Comparison of ENCODE assay signal across 12 cellular contexts in the genomic region with DNA sequence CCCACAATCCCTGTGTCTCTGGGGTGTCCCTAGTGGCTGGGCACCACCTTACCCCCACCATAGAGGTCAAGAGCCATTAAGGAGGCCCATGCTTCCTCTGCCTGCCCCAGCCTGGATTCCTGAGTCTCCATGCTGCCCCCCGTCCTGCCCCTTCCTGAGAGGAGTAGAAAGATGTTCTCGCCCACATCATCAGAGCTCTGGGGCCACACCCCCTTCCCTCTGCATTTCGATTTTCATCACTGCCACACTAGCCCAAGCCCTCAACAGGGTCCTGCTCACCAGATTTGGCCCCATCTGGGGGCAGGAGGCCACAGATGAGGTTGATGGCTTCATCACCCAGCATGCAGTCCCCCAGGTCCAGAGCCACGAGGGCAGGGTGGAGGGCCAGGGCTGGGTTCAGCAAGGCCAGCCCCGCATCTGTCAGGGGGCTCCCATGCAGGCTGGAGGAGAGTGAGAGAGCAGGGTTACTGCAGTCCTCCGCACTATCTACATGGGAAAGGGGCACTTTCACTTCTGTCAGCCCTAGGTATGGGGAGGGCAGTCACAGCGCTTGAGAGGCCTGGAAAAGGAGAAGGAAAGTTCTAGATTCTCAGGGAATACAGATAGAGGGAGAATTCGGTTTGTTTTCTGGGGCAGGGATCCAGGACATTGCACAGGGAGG. TPM values are rescaled to one million over a fixed set of nuclear protein-coding genes. Genes with fewer than 3 reads are reported as not detected.
DNase-seq lines count a peak whose midpoint lies in the region; ATAC-seq and TF ChIP-seq lines count a peak whose summit lies in the region.
"Had no signal": no experiment of that assay in that cellular context is flagged by ENCODE, and none has a peak within 500 bp of the region (broad histone marks: within the 10 kb centered on the region; RNA-seq: fewer than 3 reads in every experiment).

No MANE protein-coding gene starts in this region.

- H3K23ac ChIP-seq in mesendoderm (ENCODE audit: low read length): no peak overlapping the region

- no peak overlapping the region for H4K8ac ChIP-seq in mesendoderm (ENCODE audit: low read depth, low read length)

- H3K4me1 Mint-ChIP-seq in activated naive CD8-positive, alpha-beta T cell treated with anti-CD3 and anti-CD28 coated beads, Interleukin-2, amount 10 ng/mL, durations not matched to agents 7 days and 5 days: peaks cover 11% of the 10 kb centered on the region
- H3K4me1 Mint-ChIP-seq in naive thymus-derived CD8-positive, alpha-beta T cell: peaks cover 12 to 39% (median 28%) of the 10 kb centered on the region in 4 donors

- H2BK120ac ChIP-seq in mesendoderm (ENCODE audit: low read depth, low read length): no peak overlapping the region

- H2BK15ac ChIP-seq in mesendoderm (replicated peaks; ENCODE audit: low read depth): no peak overlapping the region

- peak; percentile 23 for TF ChIP-seq CTCF in GM12873 (IDR thresholded peaks at IDR 0.05; ENCODE audit: insufficient read depth, low read depth, low read length, missing control alignments)

- no peak overlapping the region for H3K4ac ChIP-seq in mesendoderm (ENCODE audit: low read depth, low read length)

- no peaks in the 10 kb centered on the region for H3K79me2 ChIP-seq in mesendoderm (ENCODE audit: control insufficient read depth, insufficient read depth, low read length)

- H3K27me3 ChIP-seq in BLaER1 (peaks cover 38% of the 10 kb centered on the region), mesendoderm (ENCODE audit: insufficient read depth, low read length, poor library complexity) (peaks cover 8% of the 10 kb centered on the region)
- H3K27me3 ChIP-seq: ovary, testis had no signal

- POLR2A ChIA-PET in activated naive CD8-positive, alpha-beta T cell treated with anti-CD3 and anti-CD28 coated beads, Interleukin-2, amount 10 ng/mL, durations not matched to agents 7 days and 5 days (lab: Charles Lee): interaction anchor here (1.9 to 3.4 kb wide), 2 partner anchors 8 to 31 kb away, joined by 12 to 19 read pairs; partner anchors contain the start of genes POLR1C, TJAP1 and YIPF3
- POLR2A ChIA-PET in naive thymus-derived CD8-positive, alpha-beta T cell (lab: Charles Lee): interaction anchor here (4.3 kb wide), 1 partner anchor 8 kb away, joined by 17 read pairs; the partner anchor contains the start of genes POLR1C and YIPF3

- H3K4me2 ChIP-seq in BLaER1: peak overlapping the region; percentile 93
- no peak overlapping the region for H3K4me2 ChIP-seq in mesendoderm (ENCODE audit: low read length)

- H3K18ac ChIP-seq in mesendoderm (ENCODE audit: low read length): no peak overlapping the region

- DNase-seq in activated naive CD8-positive, alpha-beta T cell treated with anti-CD3 and anti-CD28 coated beads, Interleukin-2, amount 10 ng/mL, durations not matched to agents 7 days and 5 days: no peak
- DNase-seq in naive thymus-derived CD8-positive, alpha-beta T cell: peak in 1 of 10 donors; percentile 58
- no peak for DNase-seq in NCI-H774 (lab: John Stamatoyannopoulos, UW)
- DNase-seq in midbrain (lab: John Stamatoyannopoulos, UW): no peak
- DNase-seq in ureter (ENCODE audit: low spot score): no peak
- no peak for DNase-seq in mesendoderm
- DNase-seq: activated CD4-positive, alpha-beta T cell treated with anti-CD3 and anti-CD28 coated beads, Interleukin-2, amount 50 U/mL, for 4 hours; stimulated activated CD4-positive, alpha-beta T cell treated with anti-CD3 and anti-CD28 coated beads, Interleukin-4, amount 100 ng/mL, for 1 hour; testis had no signal

- H3K56ac ChIP-seq in mesendoderm (ENCODE audit: low read length): no peak overlapping the region

- H3K27ac ChIP-seq in BLaER1 (no peak overlapping the region), mesendoderm (ENCODE audit: low read depth, low read length) (no peak overlapping the region)

- peaks cover 63% of the 10 kb centered on the region for H3K4me1 ChIP-seq in BLaER1
- H3K4me1 ChIP-seq in mesendoderm (ENCODE audit: control insufficient read depth, low read depth, low read length): no peaks in the 10 kb centered on the region

- no peak overlapping the region for H3K27ac Mint-ChIP-seq in activated naive CD8-positive, alpha-beta T cell treated with anti-CD3 and anti-CD28 coated beads, Interleukin-2, amount 10 ng/mL, durations not matched to agents 7 days and 5 days
- peak overlapping the region in 7 of 10 donors; percentile 11 to 91 (median 43) for H3K27ac Mint-ChIP-seq in naive thymus-derived CD8-positive, alpha-beta T cell

- H3K36me3 ChIP-seq in BLaER1: peaks cover 59% of the 10 kb centered on the region
- H3K36me3 ChIP-seq in mesendoderm (ENCODE audit: control insufficient read depth, insufficient read depth, low read length): peaks cover 14% of the 10 kb centered on the region
- H3K36me3 ChIP-seq: ovary had no signal

- no peak overlapping the region for H4K5ac ChIP-seq in mesendoderm (ENCODE audit: low read length)

- H3K9ac ChIP-seq in BLaER1 (no peak overlapping the region), mesendoderm (ENCODE audit: low read length) (no peak overlapping the region)

- ATAC-seq in activated naive CD8-positive, alpha-beta T cell treated with anti-CD3 and anti-CD28 coated beads, Interleukin-2, amount 10 ng/mL, durations not matched to agents 7 days and 5 days (ENCODE audit: low read depth): no peak
- ATAC-seq in naive thymus-derived CD8-positive, alpha-beta T cell: no peak

- peaks cover 18% of the 10 kb centered on the region for H3K36me3 Mint-ChIP-seq in activated naive CD8-positive, alpha-beta T cell treated with anti-CD3 and anti-CD28 coated beads, Interleukin-2, amount 10 ng/mL, durations not matched to agents 7 days and 5 days
- H3K36me3 Mint-ChIP-seq in naive thymus-derived CD8-positive, alpha-beta T cell: peaks cover 4 to 47% (median 6%) of the 10 kb centered on the region in 3 donors

- peaks cover 81% of the 10 kb centered on the region for H4K20me1 ChIP-seq in BLaER1

- no peak overlapping the region for H3K4me3 ChIP-seq in BLaER1
- H3K4me3 ChIP-seq in mesendoderm (ENCODE audit: low read length): no peak overlapping the region

- H3K27me3 Mint-ChIP-seq in activated naive CD8-positive, alpha-beta T cell treated with anti-CD3 and anti-CD28 coated beads, Interleukin-2, amount 10 ng/mL, durations not matched to agents 7 days and 5 days: peaks cover 18% of the 10 kb centered on the region
- H3K27me3 Mint-ChIP-seq in naive thymus-derived CD8-positive, alpha-beta T cell: peaks cover 14 to 26% (median 18%) of the 10 kb centered on the region in 5 donors

- H3K9me3 Mint-ChIP-seq in activated naive CD8-positive, alpha-beta T cell treated with anti-CD3 and anti-CD28 coated beads, Interleukin-2, amount 10 ng/mL, durations not matched to agents 7 days and 5 days: no peaks in the 10 kb centered on the region
- H3K9me3 Mint-ChIP-seq in naive thymus-derived CD8-positive, alpha-beta T cell: no peaks in the 10 kb centered on the region

- no peaks in the 10 kb centered on the region for H3K9me3 ChIP-seq in BLaER1
- H3K9me3 ChIP-seq: ovary, testis had no signal

- no peak overlapping the region for H2BK5ac ChIP-seq in mesendoderm (ENCODE audit: low read length)

- WGBS in mesendoderm (ENCODE audit: extremely low coverage, insufficient coverage, low lambda C conversion rate): no CpG with 5 or more reads among the region's 8 CpGs

- H3K4me3 Mint-ChIP-seq in activated naive CD8-positive, alpha-beta T cell treated with anti-CD3 and anti-CD28 coated beads, Interleukin-2, amount 10 ng/mL, durations not matched to agents 7 days and 5 days: peak overlapping the region; percentile 86
- H3K4me3 Mint-ChIP-seq in naive thymus-derived CD8-positive, alpha-beta T cell: peak overlapping the region; percentile 69 to 93 (median 84)

- H2AK5ac ChIP-seq in mesendoderm (ENCODE audit: low read length): no peak overlapping the region

- H3K79me1 ChIP-seq in mesendoderm (ENCODE audit: low read length): no peaks in the 10 kb centered on the region

RNA-seq across cellular contexts. Expression of gene LRRC73, which starts 1.5 kb away (rescaled TPM):
- under 1 TPM; 0.33 to 0.37 TPM for total RNA-seq in activated naive CD8-positive, alpha-beta T cell treated with anti-CD3 and anti-CD28 coated beads, Interleukin-2, amount 10 ng/mL, durations not matched to agents 7 days and 5 days
- total RNA-seq in naive thymus-derived CD8-positive, alpha-beta T cell: under 1 TPM; 0.41 to 0.49 TPM
- not detected for polyA plus RNA-seq in naive thymus-derived CD8-positive, alpha-beta T cell
- 0.57 TPM for total RNA-seq in ureter
- polyA plus RNA-seq in mesendoderm (2013, experiment 1 of 2): 0.06 TPM
- 0.07 TPM for polyA plus RNA-seq in mesendoderm (2013, experiment 2 of 2)

RNA-seq across cellular contexts. Expression of gene YIPF3, which starts 8.1 kb away (rescaled TPM):
- total RNA-seq in activated naive CD8-positive, alpha-beta T cell treated with anti-CD3 and anti-CD28 coated beads, Interleukin-2, amount 10 ng/mL, durations not matched to agents 7 days and 5 days: 10 to 100 TPM; 63.2 to 71.8 TPM
- 10 to 100 TPM; 77.0 to 77.5 TPM for total RNA-seq in naive thymus-derived CD8-positive, alpha-beta T cell
- 10 to 100 TPM; 58.4 to 70.4 (median 68.3) TPM for polyA plus RNA-seq in naive thymus-derived CD8-positive, alpha-beta T cell
- total RNA-seq in ureter: 84.6 TPM
- 54.9 TPM for polyA plus RNA-seq in mesendoderm (2013, experiment 1 of 2)
- 53.2 TPM for polyA plus RNA-seq in mesendoderm (2013, experiment 2 of 2)

RNA-seq across cellular contexts. Expression of gene POLR1C, which starts 8.3 kb away (rescaled TPM):
- total RNA-seq in activated naive CD8-positive, alpha-beta T cell treated with anti-CD3 and anti-CD28 coated beads, Interleukin-2, amount 10 ng/mL, durations not matched to agents 7 days and 5 days: 10 to 100 TPM; 28.8 to 29.7 TPM
- total RNA-seq in naive thymus-derived CD8-positive, alpha-beta T cell: 10 to 100 TPM; 47.9 to 51.9 TPM
- 10 to 100 TPM in 2 of 3 donors, 1 to 10 TPM in 1; 9.4 to 23.2 (median 14.6) TPM for polyA plus RNA-seq in naive thymus-derived CD8-positive, alpha-beta T cell
- total RNA-seq in ureter: 60.4 TPM
- 33.4 TPM for polyA plus RNA-seq in mesendoderm (2013, experiment 1 of 2)
- 32.0 TPM for polyA plus RNA-seq in mesendoderm (2013, experiment 2 of 2)

RNA-seq across cellular contexts. Expression of gene TJAP1, which starts 31.2 kb away (rescaled TPM):
- total RNA-seq in activated naive CD8-positive, alpha-beta T cell treated with anti-CD3 and anti-CD28 coated beads, Interleukin-2, amount 10 ng/mL, durations not matched to agents 7 days and 5 days: 10 to 100 TPM; 42.7 to 47.6 TPM
- total RNA-seq in naive thymus-derived CD8-positive, alpha-beta T cell: 10 to 100 TPM; 47.7 to 54.7 TPM
- 10 to 100 TPM in 1 of 3 donors, 1 to 10 TPM in 2; 5.1 to 12.1 (median 8.4) TPM for polyA plus RNA-seq in naive thymus-derived CD8-positive, alpha-beta T cell
- total RNA-seq in ureter: 36.5 TPM
- polyA plus RNA-seq in mesendoderm (2013, experiment 1 of 2): 28.1 TPM
- 25.9 TPM for polyA plus RNA-seq in mesendoderm (2013, experiment 2 of 2)

RNA-seq across cellular contexts. Expression of gene DLK2, which starts 53.3 kb away (rescaled TPM):
- total RNA-seq in activated naive CD8-positive, alpha-beta T cell treated with anti-CD3 and anti-CD28 coated beads, Interleukin-2, amount 10 ng/mL, durations not matched to agents 7 days and 5 days: under 1 TPM; 0.30 to 0.37 TPM
- total RNA-seq in naive thymus-derived CD8-positive, alpha-beta T cell: 1 to 10 TPM in 1 of 2 experiments, under 1 TPM in 1; 0.71 to 1.2 TPM
- 1 to 10 TPM in 1 of 3 donors, under 1 TPM in 1, not detected in 1; 0.22 to 1.2 TPM for polyA plus RNA-seq in naive thymus-derived CD8-positive, alpha-beta T cell
- 3.2 TPM for total RNA-seq in ureter
- 0.13 TPM for polyA plus RNA-seq in mesendoderm (2013, experiment 1 of 2)
- polyA plus RNA-seq in mesendoderm (2013, experiment 2 of 2): 0.29 TPM
